In the genomic region with DNA sequence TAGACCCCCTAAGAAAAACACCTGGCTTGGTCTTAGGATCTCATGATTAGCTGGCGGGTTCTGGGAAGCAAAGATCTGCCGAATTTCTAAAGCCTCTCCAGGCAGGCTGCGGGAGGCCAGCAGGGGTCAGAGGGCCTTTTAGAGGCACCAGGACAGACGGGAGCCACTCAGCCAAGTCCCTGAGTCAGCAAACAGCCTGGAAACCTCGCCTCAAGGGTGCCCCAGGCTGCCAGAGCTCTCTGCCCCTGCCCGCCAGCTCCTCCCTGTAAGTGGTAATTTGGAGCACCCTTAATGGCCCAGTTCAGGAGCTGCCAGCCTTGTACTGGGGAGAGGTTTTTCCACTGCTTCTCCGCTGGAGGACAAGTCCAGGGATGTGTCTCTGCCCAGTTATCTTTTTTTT, we compare ENCODE assay signal across 11 cellular contexts.
DNase-seq lines count a peak whose midpoint lies in the region; ATAC-seq and TF ChIP-seq lines count a peak whose summit lies in the region.
"Had no signal": no experiment of that assay in that cellular context is flagged by ENCODE, and none has a peak within 500 bp of the region (broad histone marks: within the 10 kb centered on the region; RNA-seq: fewer than 3 reads in every experiment).

No MANE protein-coding gene starts in this region.

- H4K20me1 ChIP-seq in neural progenitor cell (ENCODE audit: low read depth) = no peaks in the 10 kb centered on the region

- DNase-seq in ACHN (peak; percentile 46), NCI-H510A (lab: John Stamatoyannopoulos, UW) (peak; percentile 33), neural progenitor cell (ENCODE audit: low spot score) (peak; percentile 64), NCI-H748 (lab: John Stamatoyannopoulos, UW; ENCODE audit: unreplicated experiment) (no peak)
- DNase-seq in activated CD4-positive, alpha-beta memory T cell treated with anti-CD3 and anti-CD28 coated beads, Interleukin-2, amount 10 ng/mL, durations not matched to agents 7 days and 5 days = no peak
- no peak for DNase-seq in activated CD8-positive, alpha-beta T cell treated with anti-CD3 and anti-CD28 coated beads for 36 hours
- DNase-seq: activated T-cell treated with anti-CD3 and anti-CD28 coated beads for 4 hours, NCI-H446 treated with DMSO at 0.1 percent for 48 hours had no signal

- H3K9me3 Mint-ChIP-seq in neural progenitor cell = no peaks in the 10 kb centered on the region
- no peaks in the 10 kb centered on the region for H3K9me3 Mint-ChIP-seq in activated CD4-positive, alpha-beta memory T cell treated with anti-CD3 and anti-CD28 coated beads, Interleukin-2, amount 10 ng/mL, durations not matched to agents 7 days and 5 days
- no peaks in the 10 kb centered on the region for H3K9me3 Mint-ChIP-seq in activated CD8-positive, alpha-beta T cell treated with anti-CD3 and anti-CD28 coated beads for 36 hours

- TF ChIP-seq CTCF in gastroesophageal sphincter (IDR thresholded peaks at IDR 0.05) = no peak
- peak; percentile 19 for TF ChIP-seq CTCF in neural progenitor cell (IDR thresholded peaks at IDR 0.05)
- TF ChIP-seq CTCF in activated CD8-positive, alpha-beta T cell treated with anti-CD3 and anti-CD28 coated beads for 36 hours (IDR thresholded peaks at IDR 0.05) = no peak

- peaks cover 22% of the 10 kb centered on the region for H3K4me1 Mint-ChIP-seq in neural progenitor cell
- H3K4me1 Mint-ChIP-seq in activated CD4-positive, alpha-beta memory T cell treated with anti-CD3 and anti-CD28 coated beads, Interleukin-2, amount 10 ng/mL, durations not matched to agents 7 days and 5 days = no peaks in the 10 kb centered on the region
- no peaks in the 10 kb centered on the region for H3K4me1 Mint-ChIP-seq in activated CD8-positive, alpha-beta T cell treated with anti-CD3 and anti-CD28 coated beads for 36 hours (ENCODE audit: low read depth)

- peak overlapping the region in 3 of 4 donors; percentile 45 to 54 (median 49) for H3K27ac ChIP-seq in gastroesophageal sphincter
- H3K27ac ChIP-seq in neural progenitor cell = peak overlapping the region; percentile 8

- WGBS in gastroesophageal sphincter (ENCODE audit: low coverage in 1 of 2), 2 donors = 88 to 100% methylated on average over 1 of the region's 7 CpGs

- CTCF ChIA-PET in activated CD4-positive, alpha-beta memory T cell treated with anti-CD3 and anti-CD28 coated beads, Interleukin-2, amount 10 ng/mL, durations not matched to agents 7 days and 5 days (lab: Charles Lee) = no interaction called here
- CTCF ChIA-PET in activated CD8-positive, alpha-beta T cell treated with anti-CD3 and anti-CD28 coated beads for 36 hours (lab: Charles Lee) = interaction anchor here (1.9 kb wide), 1 partner anchor 112 kb away, joined by 7 read pairs; no protein-coding TSS in a partner anchor

- H3K4me2 ChIP-seq in neural progenitor cell = peak overlapping the region; percentile 38

- TF ChIP-seq EP300 in gastroesophageal sphincter (IDR thresholded peaks at IDR 0.05) = no peak

- H3K27ac Mint-ChIP-seq in neural progenitor cell = no peak overlapping the region
- no peak overlapping the region for H3K27ac Mint-ChIP-seq in activated CD4-positive, alpha-beta memory T cell treated with anti-CD3 and anti-CD28 coated beads, Interleukin-2, amount 10 ng/mL, durations not matched to agents 7 days and 5 days
- no peak overlapping the region for H3K27ac Mint-ChIP-seq in activated CD8-positive, alpha-beta T cell treated with anti-CD3 and anti-CD28 coated beads for 36 hours

- no peak overlapping the region for H3K4me3 ChIP-seq in gastroesophageal sphincter
- no peak overlapping the region for H3K4me3 ChIP-seq in neural progenitor cell
- H3K4me3 ChIP-seq: body of pancreas had no signal

- no peak for TF ChIP-seq POLR2A in gastroesophageal sphincter (IDR thresholded peaks at IDR 0.05)

- intact Hi-C loops in activated CD8-positive, alpha-beta T cell treated with anti-CD3 and anti-CD28 coated beads for 36 hours (cut with micrococcal nuclease) = no loop called here

- H2AFZ ChIP-seq in neural progenitor cell (replicated peaks) = no peak overlapping the region

- H3K4me1 ChIP-seq in gastroesophageal sphincter = peaks cover 0 to 22% (median 0%) of the 10 kb centered on the region in 3 donors
- H3K4me1 ChIP-seq in neural progenitor cell = peaks cover 20% of the 10 kb centered on the region

- in situ Hi-C loops in ACHN (cut with HindIII; ENCODE audit: low pct_ligation_motif_present, low pct_unique_long_range_greater_than_20kb, low sequenced_read_pairs) = loop anchor here (25.0 kb wide), 1 partner anchor 112 kb away; a partner anchor contains a TSS

- no peaks in the 10 kb centered on the region for H3K36me3 Mint-ChIP-seq in neural progenitor cell
- H3K36me3 Mint-ChIP-seq in activated CD4-positive, alpha-beta memory T cell treated with anti-CD3 and anti-CD28 coated beads, Interleukin-2, amount 10 ng/mL, durations not matched to agents 7 days and 5 days (ENCODE audit: low read depth) = no peaks in the 10 kb centered on the region
- H3K36me3 Mint-ChIP-seq in activated CD8-positive, alpha-beta T cell treated with anti-CD3 and anti-CD28 coated beads for 36 hours (ENCODE audit: low read depth) = no peaks in the 10 kb centered on the region

- peaks cover 0 to 3% of the 10 kb centered on the region in 2 donors for H3K36me3 ChIP-seq in gastroesophageal sphincter
- H3K36me3 ChIP-seq in neural progenitor cell = no peaks in the 10 kb centered on the region

- H3K9me3 ChIP-seq in gastroesophageal sphincter (no peaks in the 10 kb centered on the region), neural progenitor cell (ENCODE audit: low read depth) (no peaks in the 10 kb centered on the region)
- H3K9me3 ChIP-seq: body of pancreas had no signal

- H3K27me3 Mint-ChIP-seq in neural progenitor cell (ENCODE audit: insufficient read depth, low read depth) = no peaks in the 10 kb centered on the region
- no peaks in the 10 kb centered on the region for H3K27me3 Mint-ChIP-seq in activated CD4-positive, alpha-beta memory T cell treated with anti-CD3 and anti-CD28 coated beads, Interleukin-2, amount 10 ng/mL, durations not matched to agents 7 days and 5 days
- no peaks in the 10 kb centered on the region for H3K27me3 Mint-ChIP-seq in activated CD8-positive, alpha-beta T cell treated with anti-CD3 and anti-CD28 coated beads for 36 hours

- H3K79me2 ChIP-seq in neural progenitor cell (ENCODE audit: low read depth) = no peaks in the 10 kb centered on the region

- no peak overlapping the region for H3K4me3 Mint-ChIP-seq in neural progenitor cell
- H3K4me3 Mint-ChIP-seq in activated CD4-positive, alpha-beta memory T cell treated with anti-CD3 and anti-CD28 coated beads, Interleukin-2, amount 10 ng/mL, durations not matched to agents 7 days and 5 days = no peak overlapping the region
- no peak overlapping the region for H3K4me3 Mint-ChIP-seq in activated CD8-positive, alpha-beta T cell treated with anti-CD3 and anti-CD28 coated beads for 36 hours

- no peaks in the 10 kb centered on the region for H3K27me3 ChIP-seq in gastroesophageal sphincter
- H3K27me3 ChIP-seq in neural progenitor cell = no peaks in the 10 kb centered on the region
- H3K27me3 ChIP-seq: body of pancreas had no signal

- ATAC-seq in gastroesophageal sphincter (peak; percentile 23), HG02870 (IDR thresholded peaks at IDR 0.05; ENCODE audit: unreplicated experiment) (no peak)
- ATAC-seq in activated CD8-positive, alpha-beta T cell treated with anti-CD3 and anti-CD28 coated beads for 36 hours = no peak

- no peak overlapping the region for H3K9ac ChIP-seq in neural progenitor cell

- POLR2A ChIA-PET in activated CD4-positive, alpha-beta memory T cell treated with anti-CD3 and anti-CD28 coated beads, Interleukin-2, amount 10 ng/mL, durations not matched to agents 7 days and 5 days (lab: Charles Lee) = no interaction called here
- POLR2A ChIA-PET in activated CD8-positive, alpha-beta T cell treated with anti-CD3 and anti-CD28 coated beads for 36 hours (lab: Charles Lee) = no interaction called here

- H3F3A ChIP-seq in neural progenitor cell (ENCODE audit: low read depth) = peaks cover 19% of the 10 kb centered on the region

Comparison
In these comparisons a context has a peak if more than half of its experiments do, and no peak if none do; other contexts are left out.
1. DNase-seq: peak in ACHN (single experiment), NCI-H510A (single experiment) and neural progenitor cell (single experiment); none in activated CD4-positive, alpha-beta memory T cell treated with anti-CD3 and anti-CD28 coated beads, Interleukin-2, amount 10 ng/mL, durations not matched to agents 7 days and 5 days (single experiment), activated CD8-positive, alpha-beta T cell treated with anti-CD3 and anti-CD28 coated beads for 36 hours (single experiment) and NCI-H748 (single experiment).